1 cellular context compared by ENCODE assay signal in genomic region chr3:161443921-161444457, GRCh38.
TF ChIP-seq lines count a peak whose summit lies in the region.

No MANE protein-coding gene starts in this region.

TF ChIP-seq in HepG2, 621 proteins besides CTCF, POLR2A, EP300 and RAD21 (continued from another document and continues in another):
- TF ChIP-seq POLR2AphosphoS2 (IDR thresholded peaks at IDR 0.05; ENCODE audit: low read depth, low read length) (no peak), PAXIP1 (CRISPR knock-in tag; conservative IDR thresholded peaks at IDR 0.05) (peak; percentile 55), KAT7 (CRISPR knock-in tag; IDR thresholded peaks at IDR 0.05; ENCODE audit: borderline replicate concordance) (no peak), ZNF605 (CRISPR knock-in tag; IDR thresholded peaks at IDR 0.05) (no peak), ZNF253 (CRISPR knock-in tag; IDR thresholded peaks at IDR 0.05; ENCODE audit: borderline replicate concordance) (no peak), ZNF629 (CRISPR knock-in tag; conservative IDR thresholded peaks at IDR 0.05) (no peak), ERF (CRISPR knock-in tag; IDR thresholded peaks at IDR 0.05) (no peak), ONECUT2 (CRISPR knock-in tag; IDR thresholded peaks at IDR 0.05) (0 out of 2 replicates have a peak, but pooled peaks have one; percentile 43), GABPB1 (CRISPR knock-in tag; IDR thresholded peaks at IDR 0.05) (no peak), SAP130 (CRISPR knock-in tag; IDR thresholded peaks at IDR 0.05; ENCODE audit: low read depth) (0 out of 2 replicates have a peak, but pooled peaks have one; percentile 21), REPIN1 (CRISPR knock-in tag; IDR thresholded peaks at IDR 0.05; ENCODE audit: borderline replicate concordance, low read depth) (no peak), TAF1 (CRISPR knock-in tag; IDR thresholded peaks at IDR 0.05) (no peak), NR3C1 (CRISPR knock-in tag; IDR thresholded peaks at IDR 0.05) (no peak), ZNF703 (CRISPR knock-in tag; IDR thresholded peaks at IDR 0.05; ENCODE audit: borderline replicate concordance) (no peak), NONO (IDR thresholded peaks at IDR 0.05) (no peak), NONO (CRISPR knock-in tag; conservative IDR thresholded peaks at IDR 0.05) (no peak), PBX2 (CRISPR knock-in tag; IDR thresholded peaks at IDR 0.05) (no peak), HMG20B (CRISPR knock-in tag; conservative IDR thresholded peaks at IDR 0.05) (no peak), ZNF792 (CRISPR knock-in tag; IDR thresholded peaks at IDR 0.05) (no peak; the same call in 1 of the 2 replicates), AGO1 (IDR thresholded peaks at IDR 0.05; ENCODE audit: low read depth, low read length, poor library complexity, severe bottlenecking) (no peak), ATF7 (IDR thresholded peaks at IDR 0.05) (no peak), ATF7 (CRISPR knock-in tag; IDR thresholded peaks at IDR 0.05) (no peak), TBX2 (CRISPR knock-in tag; IDR thresholded peaks at IDR 0.05; ENCODE audit: borderline replicate concordance) (0 out of 2 replicates have a peak, but pooled peaks have one; percentile 35), ZNF567 (CRISPR knock-in tag; IDR thresholded peaks at IDR 0.05; ENCODE audit: borderline replicate concordance) (no peak), ZNF282 (IDR thresholded peaks at IDR 0.05; ENCODE audit: partially characterized antibody) (no peak), TBL1XR1 (IDR thresholded peaks at IDR 0.05; ENCODE audit: borderline replicate concordance, low read length, partially characterized antibody) (peak; percentile 30), ZFP90 (CRISPR knock-in tag; IDR thresholded peaks at IDR 0.05; ENCODE audit: borderline replicate concordance) (no peak), ZUFSP (CRISPR knock-in tag; IDR thresholded peaks at IDR 0.05; ENCODE audit: borderline replicate concordance) (no peak), BRF2 (CRISPR knock-in tag; IDR thresholded peaks at IDR 0.05) (no peak), AKAP8 (CRISPR knock-in tag; IDR thresholded peaks at IDR 0.05) (no peak), NFIC (IDR thresholded peaks at IDR 0.05; ENCODE audit: low read length) (peak; percentile 77), GATAD2A (CRISPR knock-in tag; IDR thresholded peaks at IDR 0.05) (peak; percentile 84), SKI (IDR thresholded peaks at IDR 0.05; ENCODE audit: partially characterized antibody) (peak; percentile 28), ZNF580 (CRISPR knock-in tag; IDR thresholded peaks at IDR 0.05; ENCODE audit: borderline replicate concordance, low read depth) (no peak), ZNF124 (CRISPR knock-in tag; IDR thresholded peaks at IDR 0.05) (no peak), ZFP36 (IDR thresholded peaks at IDR 0.05; ENCODE audit: borderline replicate concordance, low read depth, low read length, partially characterized antibody) (no peak), DPF2 (CRISPR knock-in tag; IDR thresholded peaks at IDR 0.05; ENCODE audit: borderline replicate concordance, low read depth) (0 out of 2 replicates have a peak, but pooled peaks have one; percentile 17), GZF1 (CRISPR knock-in tag; IDR thresholded peaks at IDR 0.05) (no peak), NFIB (CRISPR knock-in tag; IDR thresholded peaks at IDR 0.05; ENCODE audit: borderline replicate concordance) (no peak), ZNF24 (IDR thresholded peaks at IDR 0.05) (no peak), ZNF577 (CRISPR knock-in tag; IDR thresholded peaks at IDR 0.05; ENCODE audit: borderline replicate concordance, low read depth) (no peak), RFX1 (IDR thresholded peaks at IDR 0.05) (no peak), CEBPB (IDR thresholded peaks at IDR 0.05; ENCODE audit: borderline replicate concordance, low read depth, low read length) (peak; percentile 81), MBD4 (IDR thresholded peaks at IDR 0.05; ENCODE audit: borderline replicate concordance, low read length) (no peak; the same call in 1 of the 2 replicates), MED1 (CRISPR knock-in tag; IDR thresholded peaks at IDR 0.05) (0 out of 2 replicates have a peak, but pooled peaks have one; percentile 19), ZBTB21 (CRISPR knock-in tag; IDR thresholded peaks at IDR 0.05) (no peak), EHMT2 (IDR thresholded peaks at IDR 0.05; ENCODE audit: borderline replicate concordance, low read depth, low read length) (no peak), BHLHE40 (IDR thresholded peaks at IDR 0.05; ENCODE audit: low read length) (no peak)
- TF ChIP-seq, protein P1, sequence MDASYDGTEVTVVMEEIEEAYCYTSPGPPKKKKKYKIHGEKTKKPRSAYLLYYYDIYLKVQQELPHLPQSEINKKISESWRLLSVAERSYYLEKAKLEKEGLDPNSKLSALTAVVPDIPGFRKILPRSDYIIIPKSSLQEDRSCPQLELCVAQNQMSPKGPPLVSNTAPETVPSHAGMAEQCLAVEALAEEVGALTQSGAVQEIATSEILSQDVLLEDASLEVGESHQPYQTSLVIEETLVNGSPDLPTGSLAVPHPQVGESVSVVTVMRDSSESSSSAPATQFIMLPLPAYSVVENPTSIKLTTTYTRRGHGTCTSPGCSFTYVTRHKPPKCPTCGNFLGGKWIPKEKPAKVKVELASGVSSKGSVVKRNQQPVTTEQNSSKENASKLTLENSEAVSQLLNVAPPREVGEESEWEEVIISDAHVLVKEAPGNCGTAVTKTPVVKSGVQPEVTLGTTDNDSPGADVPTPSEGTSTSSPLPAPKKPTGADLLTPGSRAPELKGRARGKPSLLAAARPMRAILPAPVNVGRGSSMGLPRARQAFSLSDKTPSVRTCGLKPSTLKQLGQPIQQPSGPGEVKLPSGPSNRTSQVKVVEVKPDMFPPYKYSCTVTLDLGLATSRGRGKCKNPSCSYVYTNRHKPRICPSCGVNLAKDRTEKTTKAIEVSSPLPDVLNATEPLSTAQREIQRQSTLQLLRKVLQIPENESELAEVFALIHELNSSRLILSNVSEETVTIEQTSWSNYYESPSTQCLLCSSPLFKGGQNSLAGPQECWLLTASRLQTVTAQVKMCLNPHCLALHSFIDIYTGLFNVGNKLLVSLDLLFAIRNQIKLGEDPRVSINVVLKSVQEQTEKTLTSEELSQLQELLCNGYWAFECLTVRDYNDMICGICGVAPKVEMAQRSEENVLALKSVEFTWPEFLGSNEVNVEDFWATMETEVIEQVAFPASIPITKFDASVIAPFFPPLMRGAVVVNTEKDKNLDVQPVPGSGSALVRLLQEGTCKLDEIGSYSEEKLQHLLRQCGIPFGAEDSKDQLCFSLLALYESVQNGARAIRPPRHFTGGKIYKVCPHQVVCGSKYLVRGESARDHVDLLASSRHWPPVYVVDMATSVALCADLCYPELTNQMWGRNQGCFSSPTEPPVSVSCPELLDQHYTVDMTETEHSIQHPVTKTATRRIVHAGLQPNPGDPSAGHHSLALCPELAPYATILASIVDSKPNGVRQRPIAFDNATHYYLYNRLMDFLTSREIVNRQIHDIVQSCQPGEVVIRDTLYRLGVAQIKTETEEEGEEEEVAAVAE (CRISPR knock-in tag; IDR thresholded peaks at IDR 0.05; ENCODE audit: borderline replicate concordance), result no peak
- TF ChIP-seq, protein P2, sequence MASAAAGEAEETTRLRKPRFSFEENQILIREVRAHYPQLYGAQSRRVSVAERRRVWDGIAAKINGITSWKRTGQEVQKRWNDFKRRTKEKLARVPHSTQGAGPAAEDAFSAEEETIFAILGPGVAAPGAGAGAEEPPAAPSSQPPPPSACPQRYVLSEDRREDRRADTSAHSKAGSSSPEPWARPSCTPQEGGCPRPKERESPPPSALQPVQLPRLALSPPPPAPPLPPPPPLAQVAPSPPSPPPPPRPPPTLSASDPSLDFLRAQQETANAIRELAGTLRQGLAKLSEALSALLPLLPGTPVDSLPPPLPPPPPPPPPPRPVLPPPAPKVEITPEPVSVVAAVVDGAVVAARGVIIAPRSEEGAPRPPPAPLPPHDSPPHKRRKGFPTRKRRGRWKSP (CRISPR knock-in tag; IDR thresholded peaks at IDR 0.05), result no peak
- TF ChIP-seq, protein P3, sequence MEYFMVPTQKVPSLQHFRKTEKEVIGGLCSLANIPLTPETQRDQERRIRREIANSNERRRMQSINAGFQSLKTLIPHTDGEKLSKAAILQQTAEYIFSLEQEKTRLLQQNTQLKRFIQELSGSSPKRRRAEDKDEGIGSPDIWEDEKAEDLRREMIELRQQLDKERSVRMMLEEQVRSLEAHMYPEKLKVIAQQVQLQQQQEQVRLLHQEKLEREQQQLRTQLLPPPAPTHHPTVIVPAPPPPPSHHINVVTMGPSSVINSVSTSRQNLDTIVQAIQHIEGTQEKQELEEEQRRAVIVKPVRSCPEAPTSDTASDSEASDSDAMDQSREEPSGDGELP (IDR thresholded peaks at IDR 0.05; ENCODE audit: borderline replicate concordance, low read depth), result no peak
- TF ChIP-seq, protein P4, sequence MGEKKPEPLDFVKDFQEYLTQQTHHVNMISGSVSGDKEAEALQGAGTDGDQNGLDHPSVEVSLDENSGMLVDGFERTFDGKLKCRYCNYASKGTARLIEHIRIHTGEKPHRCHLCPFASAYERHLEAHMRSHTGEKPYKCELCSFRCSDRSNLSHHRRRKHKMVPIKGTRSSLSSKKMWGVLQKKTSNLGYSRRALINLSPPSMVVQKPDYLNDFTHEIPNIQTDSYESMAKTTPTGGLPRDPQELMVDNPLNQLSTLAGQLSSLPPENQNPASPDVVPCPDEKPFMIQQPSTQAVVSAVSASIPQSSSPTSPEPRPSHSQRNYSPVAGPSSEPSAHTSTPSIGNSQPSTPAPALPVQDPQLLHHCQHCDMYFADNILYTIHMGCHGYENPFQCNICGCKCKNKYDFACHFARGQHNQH (CRISPR knock-in tag; IDR thresholded peaks at IDR 0.05), result no peak
- TF ChIP-seq, protein P5, sequence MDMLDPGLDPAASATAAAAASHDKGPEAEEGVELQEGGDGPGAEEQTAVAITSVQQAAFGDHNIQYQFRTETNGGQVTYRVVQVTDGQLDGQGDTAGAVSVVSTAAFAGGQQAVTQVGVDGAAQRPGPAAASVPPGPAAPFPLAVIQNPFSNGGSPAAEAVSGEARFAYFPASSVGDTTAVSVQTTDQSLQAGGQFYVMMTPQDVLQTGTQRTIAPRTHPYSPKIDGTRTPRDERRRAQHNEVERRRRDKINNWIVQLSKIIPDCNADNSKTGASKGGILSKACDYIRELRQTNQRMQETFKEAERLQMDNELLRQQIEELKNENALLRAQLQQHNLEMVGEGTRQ (IDR thresholded peaks at IDR 0.05; ENCODE audit: low read depth, low read length), result no peak
- TF ChIP-seq, protein P5 (CRISPR knock-in tag; IDR thresholded peaks at IDR 0.05; ENCODE audit: borderline replicate concordance), result no peak
